Comparison of ENCODE assay signal across 23 cellular contexts in genomic region chr2:41905597-41906324, GRCh38.
"Had no signal": no experiment of that assay in that cellular context is flagged by ENCODE, and none has a peak within 500 bp of the region (broad histone marks: within the 10 kb centered on the region; RNA-seq: fewer than 3 reads in every experiment).

No MANE protein-coding gene starts in this region.

- H3K27me3 ChIP-seq: adrenal gland, hepatocyte, neural progenitor cell, right atrium auricular region, suprapubic skin, transverse colon, vagina had no signal

- H3K4me3 Mint-ChIP-seq: activated naive CD4-positive, alpha-beta T cell treated with anti-CD3 and anti-CD28 coated beads, Interleukin-2, amount 50 U/mL, for 24 hours; dendritic cell treated with granulocyte-macrophage colony-stimulating factor and Interleukin-4, amounts not matched to agents 40 ng/mL and 50 ng/mL, for 4 days; neural progenitor cell; stimulated activated naive CD8-positive, alpha-beta T cell treated with anti-CD3 and anti-CD28 coated beads, Interleukin-15, amount 100 ng/mL, for 72 hours had no signal

- H3K27ac Mint-ChIP-seq: activated naive CD4-positive, alpha-beta T cell treated with anti-CD3 and anti-CD28 coated beads, Interleukin-2, amount 50 U/mL, for 24 hours; dendritic cell treated with granulocyte-macrophage colony-stimulating factor and Interleukin-4, amounts not matched to agents 40 ng/mL and 50 ng/mL, for 4 days; neural progenitor cell; stimulated activated naive CD8-positive, alpha-beta T cell treated with anti-CD3 and anti-CD28 coated beads, Interleukin-15, amount 100 ng/mL, for 72 hours had no signal

- H3K9ac ChIP-seq: neural progenitor cell had no signal

- DNase-seq: activated CD4-positive, alpha-beta T cell treated with anti-CD3 and anti-CD28 coated beads for 1 hour; activated CD8-positive, alpha-beta memory T cell treated with anti-CD3 and anti-CD28 coated beads for 24 hours; activated CD8-positive, alpha-beta memory T cell treated with anti-CD3 and anti-CD28 coated beads, Interleukin-2, amount 50 U/mL, for 48 hours; activated gamma-delta T cell; effector CD8-positive, alpha-beta T cell; foreskin fibroblast; left cardiac atrium; stimulated activated CD4-positive, alpha-beta T cell treated with anti-CD3 and anti-CD28 coated beads, Interleukin-2, amount 100 ng/mL, for 48 hours; stimulated activated naive CD8-positive, alpha-beta T cell treated with anti-CD3 and anti-CD28 coated beads, Interleukin-15, amount 100 ng/mL, for 72 hours; transverse colon; WERI-Rb-1 had no signal

- H3K36me3 ChIP-seq: adrenal gland, neural progenitor cell, prostate gland, right atrium auricular region, suprapubic skin, transverse colon, vagina, WERI-Rb-1 had no signal

- H3K4me2 ChIP-seq: hepatocyte, neural progenitor cell had no signal

- H3K27ac ChIP-seq: adrenal gland, hepatocyte, neural progenitor cell, prostate gland, right atrium auricular region, skin epidermis, suprapubic skin, transverse colon, vagina, WERI-Rb-1 had no signal

- H3K4me1 ChIP-seq: adrenal gland, prostate gland had no signal

- H3K4me1 Mint-ChIP-seq: activated naive CD4-positive, alpha-beta T cell treated with anti-CD3 and anti-CD28 coated beads, Interleukin-2, amount 50 U/mL, for 24 hours; stimulated activated naive CD8-positive, alpha-beta T cell treated with anti-CD3 and anti-CD28 coated beads, Interleukin-15, amount 100 ng/mL, for 72 hours had no signal

- FAIRE-seq: islet of Langerhans had no signal

- H2AFZ ChIP-seq: hepatocyte, neural progenitor cell had no signal

- H3K36me3 Mint-ChIP-seq: activated naive CD4-positive, alpha-beta T cell treated with anti-CD3 and anti-CD28 coated beads, Interleukin-2, amount 50 U/mL, for 24 hours; neural progenitor cell had no signal

- H3K9me3 ChIP-seq: adrenal gland, prostate gland, right atrium auricular region, suprapubic skin, transverse colon, vagina had no signal

- H3K4me3 ChIP-seq: adrenal gland, hepatocyte, lung, neural progenitor cell, prostate gland, right atrium auricular region, skin epidermis, suprapubic skin, transverse colon, vagina had no signal

- H3K9me3 Mint-ChIP-seq: activated naive CD4-positive, alpha-beta T cell treated with anti-CD3 and anti-CD28 coated beads, Interleukin-2, amount 50 U/mL, for 24 hours; dendritic cell treated with granulocyte-macrophage colony-stimulating factor and Interleukin-4, amounts not matched to agents 40 ng/mL and 50 ng/mL, for 4 days; neural progenitor cell; stimulated activated naive CD8-positive, alpha-beta T cell treated with anti-CD3 and anti-CD28 coated beads, Interleukin-15, amount 100 ng/mL, for 72 hours had no signal

- H3K79me2 ChIP-seq: hepatocyte had no signal

- ATAC-seq: stimulated activated naive CD8-positive, alpha-beta T cell treated with anti-CD3 and anti-CD28 coated beads, Interleukin-15, amount 100 ng/mL, for 72 hours had no signal
